In genomic region chr5:123359866-123360569, GRCh38 we compare ENCODE assay signal across 22 cellular contexts.
DNase-seq lines count a peak whose midpoint lies in the region; ATAC-seq, FAIRE-seq and TF ChIP-seq lines count a peak whose summit lies in the region.
"Had no signal": no experiment of that assay in that cellular context is flagged by ENCODE, and none has a peak within 500 bp of the region (broad histone marks: within the 10 kb centered on the region; RNA-seq: fewer than 3 reads in every experiment).

No MANE protein-coding gene starts in this region.

- no peaks in the 10 kb centered on the region for H3K79me2 ChIP-seq in K562 (ENCODE audit: control insufficient read depth, insufficient read depth, low read length)

- 77% methylated on average over 3 of the region's 3 CpGs for WGBS in K562 (ENCODE audit: insufficient coverage, low coverage, missing lambda C conversion rate)

- H3K36me3 Mint-ChIP-seq in stimulated activated memory B cell treated with anti-CD40 and anti-IgM and Interleukin-4, amounts not matched to agents 10 μg/mL and 1 μg/mL and 100 μg/mL, for 72 hours: peaks cover 50% of the 10 kb centered on the region

- H2AFZ ChIP-seq in K562 (ENCODE audit: low read depth, low read length): no peak overlapping the region

- no peak for FAIRE-seq in K562 (lab: Jason Lieb, UNC)
- FAIRE-seq: keratinocyte, TTC549 had no signal

- no peak for TF ChIP-seq POLR2A in K562 (conservative IDR thresholded peaks at IDR 0.05)

- H3K9me3 Mint-ChIP-seq in stimulated activated memory B cell treated with anti-CD40 and anti-IgM and Interleukin-4, amounts not matched to agents 10 μg/mL and 1 μg/mL and 100 μg/mL, for 72 hours: peaks cover 3% of the 10 kb centered on the region

- no peak for TF ChIP-seq RAD21 in K562 (CRISPR knock-in tag; conservative IDR thresholded peaks at IDR 0.05 in 1 of 2, IDR thresholded peaks at IDR 0.05 in 1 of 2)

- H3K4me3 ChIP-seq in AG10803 (ENCODE audit: low read length) (no peak overlapping the region), K562 (no peak overlapping the region)
- H3K4me3 ChIP-seq: ovary had no signal

- in situ Hi-C loops in K562 (cut with MboI): loop anchor here (25.0 kb wide), 1 partner anchor 848 kb away; no protein-coding TSS in a partner anchor

- intact Hi-C loops in K562 (cut with micrococcal nuclease): no loop called here

- H3K4me3 Mint-ChIP-seq in stimulated activated memory B cell treated with anti-CD40 and anti-IgM and Interleukin-4, amounts not matched to agents 10 μg/mL and 1 μg/mL and 100 μg/mL, for 72 hours: no peak overlapping the region
- H3K4me3 Mint-ChIP-seq: activated CD4-positive, alpha-beta T cell treated with anti-CD3 and anti-CD28 coated beads for 36 hours; activated T-helper 17 cell treated with anti-CD3 and anti-CD28 coated beads, Interleukin-2, amount 50 U/mL, for 72 hours had no signal

- no peak overlapping the region for H3K27ac Mint-ChIP-seq in stimulated activated memory B cell treated with anti-CD40 and anti-IgM and Interleukin-4, amounts not matched to agents 10 μg/mL and 1 μg/mL and 100 μg/mL, for 72 hours
- H3K27ac Mint-ChIP-seq: activated CD4-positive, alpha-beta T cell treated with anti-CD3 and anti-CD28 coated beads for 36 hours; activated T-helper 17 cell treated with anti-CD3 and anti-CD28 coated beads, Interleukin-2, amount 50 U/mL, for 72 hours had no signal

- no peak overlapping the region for H3K9ac ChIP-seq in K562 (ENCODE audit: insufficient read depth in 1 of 2, low read depth in 2 of 2, low read length in 2 of 2)

- H3K27me3 ChIP-seq in K562 (ENCODE audit: control insufficient read depth in 2 of 2, insufficient read depth in 2 of 2, low read length in 2 of 2): no peaks in the 10 kb centered on the region
- H3K27me3 ChIP-seq: foreskin keratinocyte, ovary had no signal

- H3K9me3 ChIP-seq in K562 (replicated peaks; ENCODE audit: control insufficient read depth, insufficient read depth, low read depth, low read length): no peaks in the 10 kb centered on the region
- H3K9me3 ChIP-seq: ovary had no signal

- H3K4me2 ChIP-seq in K562 (ENCODE audit: insufficient read depth, low read length): no peak overlapping the region

- DNase-seq in AG10803 (ENCODE audit: low read depth) (peak; percentile 13), K562 (ENCODE audit: extremely low read depth in 1 of 4, low spot score in 3 of 4) (no peak), mucosa of gallbladder (ENCODE audit: low spot score) (peak; percentile 17), H4 (ENCODE audit: low spot score) (no peak)
- DNase-seq in stimulated activated CD4-positive, alpha-beta T cell treated with anti-CD3 and anti-CD28 coated beads, Interleukin-4, amount 100 ng/mL, for 1 hour: no peak
- DNase-seq: activated CD4-positive, alpha-beta T cell treated with anti-CD3 and anti-CD28 coated beads for 36 hours; DND-41; foreskin keratinocyte; NCI-H1417; NCI-H2107; NCI-H510A; OCI-M1; ovary; SHP77; stimulated activated naive CD4-positive, alpha-beta T cell had no signal

- no peaks in the 10 kb centered on the region for H3K9me1 ChIP-seq in K562 (ENCODE audit: control insufficient read depth, insufficient read depth, low read length)

- H3K4me1 Mint-ChIP-seq in stimulated activated memory B cell treated with anti-CD40 and anti-IgM and Interleukin-4, amounts not matched to agents 10 μg/mL and 1 μg/mL and 100 μg/mL, for 72 hours: peaks cover 14% of the 10 kb centered on the region
- H3K4me1 Mint-ChIP-seq: activated CD4-positive, alpha-beta T cell treated with anti-CD3 and anti-CD28 coated beads for 36 hours; activated T-helper 17 cell treated with anti-CD3 and anti-CD28 coated beads, Interleukin-2, amount 50 U/mL, for 72 hours had no signal

- no peaks in the 10 kb centered on the region for H3K27me3 Mint-ChIP-seq in stimulated activated memory B cell treated with anti-CD40 and anti-IgM and Interleukin-4, amounts not matched to agents 10 μg/mL and 1 μg/mL and 100 μg/mL, for 72 hours
- H3K27me3 Mint-ChIP-seq: activated CD4-positive, alpha-beta T cell treated with anti-CD3 and anti-CD28 coated beads for 36 hours; activated T-helper 17 cell treated with anti-CD3 and anti-CD28 coated beads, Interleukin-2, amount 50 U/mL, for 72 hours had no signal

- TF ChIP-seq EP300 in K562 (IDR thresholded peaks at IDR 0.05; ENCODE audit: low read length): no peak

- peak; percentile 22 for ATAC-seq in GM19351 (IDR thresholded peaks at IDR 0.05; ENCODE audit: unreplicated experiment)
- no peak for ATAC-seq in K562
- no peak for ATAC-seq in stimulated activated memory B cell treated with anti-CD40 and anti-IgM and Interleukin-4, amounts not matched to agents 10 μg/mL and 1 μg/mL and 100 μg/mL, for 72 hours
- no peak for ATAC-seq in GM21381 (IDR thresholded peaks at IDR 0.05; ENCODE audit: unreplicated experiment)
- ATAC-seq: activated CD4-positive, alpha-beta T cell treated with anti-CD3 and anti-CD28 coated beads for 36 hours; activated T-helper 17 cell treated with anti-CD3 and anti-CD28 coated beads, Interleukin-2, amount 50 U/mL, for 72 hours; foreskin keratinocyte; HCT116 had no signal

- CTCF ChIA-PET in K562 (lab: Yijun Ruan, JAX; ENCODE audit: low intra/inter-chr PET ratio): no interaction called here

- POLR2A ChIA-PET in K562 (lab: Yijun Ruan, JAX): no interaction called here

- H3K36me3 ChIP-seq in K562 (ENCODE audit: control insufficient read depth, insufficient read depth, low read length): peaks cover 13% of the 10 kb centered on the region; the same call in 1 of the 3 replicates
- H3K36me3 ChIP-seq: ovary had no signal

- no peaks in the 10 kb centered on the region for H4K20me1 ChIP-seq in K562 (replicated peaks; ENCODE audit: control insufficient read depth, insufficient read depth, low read length)

- no peak for TF ChIP-seq CTCF in AG10803 (conservative IDR thresholded peaks at IDR 0.05; ENCODE audit: low read length)
- no peak for TF ChIP-seq CTCF in K562 (IDR thresholded peaks at IDR 0.05 in 2 of 3, conservative IDR thresholded peaks at IDR 0.05 in 1 of 3; ENCODE audit: insufficient read depth in 2 of 3, low read depth in 1 of 3, low read length in 3 of 3)

- BruUV-seq in K562 (replicated peaks; lab: Mats Ljungman, UMichigan): no TSS peak

- H3K4me1 ChIP-seq in K562 (replicated peaks in 1 of 2; ENCODE audit: control insufficient read depth in 2 of 2, insufficient read depth in 2 of 2, low read length in 2 of 2): no peaks in the 10 kb centered on the region
- H3K4me1 ChIP-seq: foreskin keratinocyte had no signal

- no peak overlapping the region for H3K27ac ChIP-seq in K562 (ENCODE audit: extremely low read depth, low read depth, low read length)
- H3K27ac ChIP-seq: foreskin keratinocyte, ovary had no signal

TF ChIP-seq in K562, 482 proteins besides CTCF, POLR2A, EP300 and RAD21:
- TF ChIP-seq SRSF1 (IDR thresholded peaks at IDR 0.05; ENCODE audit: low read depth, low read length): no peak
- TF ChIP-seq ZNF79 (CRISPR knock-in tag; IDR thresholded peaks at IDR 0.05; ENCODE audit: low read depth): no peak
- no peak for TF ChIP-seq ZBTB26 (CRISPR knock-in tag; IDR thresholded peaks at IDR 0.05)
- TF ChIP-seq FOXJ3 (CRISPR knock-in tag; IDR thresholded peaks at IDR 0.05): no peak
- TF ChIP-seq RFX1 (IDR thresholded peaks at IDR 0.05): no peak
- no peak for TF ChIP-seq DLX4 (CRISPR knock-in tag; IDR thresholded peaks at IDR 0.05)
- no peak for TF ChIP-seq ZNF224 (CRISPR knock-in tag; IDR thresholded peaks at IDR 0.05)
- TF ChIP-seq CEBPG (CRISPR knock-in tag; IDR thresholded peaks at IDR 0.05): no peak
- TF ChIP-seq CEBPG (tag; conservative IDR thresholded peaks at IDR 0.05 in 1 of 2, IDR thresholded peaks at IDR 0.05 in 1 of 2): peak in 1 of 2 experiments; percentile 23; a peak in 1 of 4 replicates
- no peak for TF ChIP-seq ZNF512 (tag; IDR thresholded peaks at IDR 0.05)
- TF ChIP-seq CEBPB (tag; IDR thresholded peaks at IDR 0.05): 0 out of 2 replicates have a peak, but pooled peaks have one; percentile 19
- TF ChIP-seq FOXA1 (IDR thresholded peaks at IDR 0.05; ENCODE audit: borderline replicate concordance): no peak
- no peak for TF ChIP-seq ETV5 (CRISPR knock-in tag; IDR thresholded peaks at IDR 0.05; ENCODE audit: low read depth)
- no peak for TF ChIP-seq KLF10 (CRISPR knock-in tag; IDR thresholded peaks at IDR 0.05)
- TF ChIP-seq MAFF (IDR thresholded peaks at IDR 0.05; ENCODE audit: low read length): no peak
- no peak for TF ChIP-seq TBP (optimal IDR thresholded peaks at IDR 0.05; ENCODE audit: low read depth, low read length)
- TF ChIP-seq PCBP1 (IDR thresholded peaks at IDR 0.05; ENCODE audit: low read depth, low read length, poor library complexity, severe bottlenecking): no peak

Comparison
In these comparisons a context has a peak if more than half of its experiments do, and no peak if none do; other contexts are left out.
1. DNase-seq: peak in AG10803 (single experiment) and mucosa of gallbladder (single experiment); none in K562 (0 of 4), stimulated activated CD4-positive, alpha-beta T cell treated with anti-CD3 and anti-CD28 coated beads, Interleukin-4, amount 100 ng/mL, for 1 hour (single experiment) and H4 (single experiment).